Comparison of ENCODE assay signal across 10 cellular contexts in genomic region chr3:184316792-184317191, GRCh38. TPM values are rescaled to one million over a fixed set of nuclear protein-coding genes. Genes with fewer than 3 reads are reported as not detected.
DNase-seq lines count a peak whose midpoint lies in the region; ATAC-seq, FAIRE-seq and TF ChIP-seq lines count a peak whose summit lies in the region.
"Had no signal": no experiment of that assay in that cellular context is flagged by ENCODE, and none has a peak within 500 bp of the region (broad histone marks: within the 10 kb centered on the region; RNA-seq: fewer than 3 reads in every experiment).

No MANE protein-coding gene starts in this region.

- H3K27ac Mint-ChIP-seq in Calu3 (ENCODE audit: unreplicated experiment) = peak overlapping the region; percentile 61

- H3K4me1 ChIP-seq in Panc1 (ENCODE audit: control insufficient read depth, insufficient read depth, low read length) (peaks cover 44% of the 10 kb centered on the region), H1 (replicated peaks in 1 of 4; ENCODE audit: control insufficient read depth in 3 of 4, insufficient read depth in 4 of 4, low read length in 3 of 4) (peaks cover 3 to 9% (median 6%) of the 10 kb centered on the region in 4 experiments), pancreas (peaks cover 27 to 38% (median 30%) of the 10 kb centered on the region in 3 donors)

- H2BK12ac ChIP-seq in H1 (ENCODE audit: low read depth, low read length) = no peak overlapping the region

- H3K9me3 ChIP-seq in Panc1 (ENCODE audit: control insufficient read depth, insufficient read depth, low read depth, low read length) = no peaks in the 10 kb centered on the region
- H3K9me3 ChIP-seq in H1 (ENCODE audit: insufficient read depth in 2 of 2, low read depth in 1 of 2, low read length in 1 of 2) = no peaks in the 10 kb centered on the region
- no peaks in the 10 kb centered on the region for H3K9me3 ChIP-seq in pancreas

- peaks cover 37 to 62% of the 10 kb centered on the region in 2 experiments for H3K79me2 ChIP-seq in H1 (ENCODE audit: control insufficient read depth in 1 of 2, insufficient read depth in 2 of 2, low read length in 2 of 2)

- H3K23ac ChIP-seq in H1 (ENCODE audit: insufficient read length) = no peak overlapping the region

- H3K4me1 Mint-ChIP-seq in Calu3 (ENCODE audit: low read depth, unreplicated experiment) = peaks cover 42% of the 10 kb centered on the region

- intact Hi-C loops in Calu3 (cut with micrococcal nuclease; ENCODE audit: unreplicated experiment) = no loop called here
- intact Hi-C loops in Panc1 (cut with micrococcal nuclease; ENCODE audit: unreplicated experiment) = no loop called here
- intact Hi-C loops in pancreas (cut with DNase I) = no loop called here

- H3K36me3 ChIP-seq in Panc1 (ENCODE audit: control insufficient read depth, insufficient read depth, low read length) = peaks cover 26% of the 10 kb centered on the region
- H3K36me3 ChIP-seq in H1 (ENCODE audit: control insufficient read depth in 2 of 4, insufficient read depth in 4 of 4, low read length in 3 of 4) = peaks cover 22 to 51% (median 35%) of the 10 kb centered on the region in 4 experiments
- peaks cover 3 to 14% (median 12%) of the 10 kb centered on the region in 3 donors for H3K36me3 ChIP-seq in pancreas

- H3K27ac ChIP-seq in Panc1 (ENCODE audit: low read length) (peak overlapping the region; percentile 94), H1 (ENCODE audit: low read depth, low read length) (no peak overlapping the region), pancreas (no peak overlapping the region)

- peaks cover 32 to 39% of the 10 kb centered on the region in 2 experiments for H4K20me1 ChIP-seq in H1 (replicated peaks in 1 of 2; ENCODE audit: control insufficient read depth in 1 of 2, insufficient read depth in 2 of 2, low read length in 2 of 2)

- H3K27me3 Mint-ChIP-seq in Calu3 (ENCODE audit: unreplicated experiment) = no peaks in the 10 kb centered on the region

- POLR2A ChIA-PET in Panc1 (lab: Charles Lee) (no interaction called here), H1 (lab: Charles Lee; ENCODE audit: partially characterized antibody) (interaction anchor here (0.6 to 12.3 kb wide), 11 partner anchors 11 to 489 kb away, joined by 3 to 148 read pairs (median 7); partner anchors contain the start of genes CLCN2, FAM131A, PARL and POLR2H)

- H3K9me3 Mint-ChIP-seq in Calu3 (ENCODE audit: low read depth, unreplicated experiment) = no peaks in the 10 kb centered on the region

- no peak overlapping the region for H2AK5ac ChIP-seq in H1 (ENCODE audit: low read depth, low read length)

- H2BK5ac ChIP-seq in H1 (ENCODE audit: low read depth, low read length) = no peak overlapping the region

- no peak overlapping the region for H2BK15ac ChIP-seq in H1 (ENCODE audit: low read length)

- H3K4me3 ChIP-seq in Panc1 (ENCODE audit: low read depth in 2 of 2, low read length in 2 of 2) = peak overlapping the region; percentile 91 to 96
- H3K4me3 ChIP-seq in H1 (ENCODE audit: extremely low read depth in 1 of 4, insufficient read depth in 2 of 4, low read depth in 3 of 4, low read length in 4 of 4) = peak overlapping the region in 2 of 4 experiments; percentile 83 to 96; a peak in 2 of 8 replicates
- peak overlapping the region in 3 of 4 donors; percentile 85 to 94 (median 90) for H3K4me3 ChIP-seq in pancreas

- in situ Hi-C loops in Panc1 (cut with HindIII; ENCODE audit: low pct_unique_long_range_greater_than_20kb, low sequenced_read_pairs) = no loop called here

- BruUV-seq in Calu3 (replicated peaks; lab: Mats Ljungman, UMichigan) (TSS peak; percentile 37), Panc1 (replicated peaks; lab: Mats Ljungman, UMichigan) (no TSS peak)

- no peak for TF ChIP-seq EP300 in H1 (IDR thresholded peaks at IDR 0.05; ENCODE audit: borderline replicate concordance in 1 of 2, low read depth in 2 of 2, low read length in 2 of 2)

- no peak overlapping the region for H3K56ac ChIP-seq in H1 (replicated peaks; ENCODE audit: insufficient read length, low read depth, low read length)

- DNase-seq in Calu3 (no peak), Panc1 (ENCODE audit: low read depth, low spot score) (no peak), H1 (ENCODE audit: low read depth in 1 of 2, low spot score in 2 of 2) (no peak), pancreas (no peak), DMS114 treated with DMSO at 0.1 percent for 48 hours (lab: John Stamatoyannopoulos, UW; ENCODE audit: unreplicated experiment) (no peak)
- DNase-seq: NCI-H1436 treated with DMSO at 0.1 percent for 48 hours had no signal

- no peak overlapping the region for H4K8ac ChIP-seq in H1 (ENCODE audit: extremely low read depth, insufficient read depth, low read length)

- no peak overlapping the region for H3K18ac ChIP-seq in H1 (ENCODE audit: extremely low read depth, low read length)

- H4K91ac ChIP-seq in H1 (replicated peaks; ENCODE audit: insufficient read length, low read length) = no peak overlapping the region

- H3K4me3 Mint-ChIP-seq in Calu3 (ENCODE audit: low read depth, unreplicated experiment) = peak overlapping the region; percentile 68

- H2AFZ ChIP-seq in H1 (ENCODE audit: low read length) = no peak overlapping the region

- H2BK20ac ChIP-seq in H1 (ENCODE audit: low read length) = no peak overlapping the region

- peaks cover 79% of the 10 kb centered on the region for H3K36me3 Mint-ChIP-seq in Calu3 (ENCODE audit: insufficient read depth, unreplicated experiment)

- no peak for ATAC-seq in Panc1
- no peak for ATAC-seq in pancreas
- ATAC-seq in HG02852 (IDR thresholded peaks at IDR 0.05; ENCODE audit: unreplicated experiment) = no peak
- no peak for ATAC-seq in GM18909 (IDR thresholded peaks at IDR 0.05; ENCODE audit: poor library complexity, unreplicated experiment)
- ATAC-seq in HG03135 (IDR thresholded peaks at IDR 0.05; ENCODE audit: unreplicated experiment) = no peak

- CTCF ChIA-PET in Calu3 (lab: Charles Lee) (no interaction called here), Panc1 (lab: Charles Lee) (no interaction called here), H1 (lab: Charles Lee; ENCODE audit: partially characterized antibody) (interaction anchor here (1.0 to 1.9 kb wide), 5 partner anchors 10 to 29 kb away, joined by 3 to 5 read pairs (median 4); no protein-coding TSS in a partner anchor)

- no peak; a peak in 1 of 3 replicates for TF ChIP-seq POLR2A in H1 (IDR thresholded peaks at IDR 0.05; ENCODE audit: control extremely low read depth in 1 of 2, low read depth in 2 of 2, low read length in 2 of 2)

- no peak overlapping the region for H2BK120ac ChIP-seq in H1 (replicated peaks; ENCODE audit: low read depth, low read length)

- TF ChIP-seq CTCF in Calu3 (IDR thresholded peaks at IDR 0.05; ENCODE audit: unreplicated experiment) (no peak), Panc1 (IDR thresholded peaks at IDR 0.05) (no peak), H1 (IDR thresholded peaks at IDR 0.05; ENCODE audit: control extremely low read depth in 1 of 3, insufficient read depth in 1 of 3, low read depth in 1 of 3, low read length in 3 of 3) (no peak), pancreas (IDR thresholded peaks at IDR 0.05) (no peak)

- peaks cover 11% of the 10 kb centered on the region for H3K79me1 ChIP-seq in H1 (ENCODE audit: low read depth, low read length)

- H4K5ac ChIP-seq in H1 (ENCODE audit: insufficient read length, low read depth, low read length) = no peak overlapping the region

- no peaks in the 10 kb centered on the region for H3K27me3 ChIP-seq in Panc1 (ENCODE audit: control insufficient read depth, insufficient read depth, low read length)
- H3K27me3 ChIP-seq in H1 (replicated peaks in 1 of 4; ENCODE audit: control insufficient read depth in 3 of 4, extremely low read depth in 1 of 4, insufficient read depth in 3 of 4, low read length in 3 of 4) = no peaks in the 10 kb centered on the region
- no peaks in the 10 kb centered on the region for H3K27me3 ChIP-seq in pancreas

- H3K14ac ChIP-seq in H1 (ENCODE audit: insufficient read length) = no peak overlapping the region

- no peaks in the 10 kb centered on the region; the same call in 1 of the 2 replicates for H3K23me2 ChIP-seq in H1 (ENCODE audit: low read depth, low read length)

- peak overlapping the region in 3 of 4 experiments; percentile 27 to 44 (median 34); a peak in 3 of 7 replicates for H3K9ac ChIP-seq in H1 (replicated peaks in 1 of 4; ENCODE audit: extremely low read depth in 1 of 4, low read depth in 3 of 4, low read length in 3 of 4)

- no peak for TF ChIP-seq RAD21 in H1 (IDR thresholded peaks at IDR 0.05 in 1 of 2, conservative IDR thresholded peaks at IDR 0.05 in 1 of 2; ENCODE audit: low read depth in 2 of 2, low read length in 2 of 2)

- peak overlapping the region; percentile 85 to 97; a peak in 3 of 4 replicates for H3K4me2 ChIP-seq in H1 (ENCODE audit: insufficient read depth in 1 of 2, low read depth in 2 of 2, low read length in 2 of 2)

- WGBS in H1 (ENCODE audit: extremely low coverage in 1 of 2, insufficient coverage in 1 of 2, insufficient read length in 1 of 2, insufficient replicate concordance in 2 of 2, low coverage in 1 of 2, low lambda C conversion rate in 2 of 2, missing lambda C conversion rate in 1 of 2), 2 experiments = 90% methylated on average over 7 of the region's 7 CpGs; no CpG with 5 or more reads in 1 of the 2 experiments
- WGBS in pancreas, 2 donors = 47 to 57% methylated on average over 7 of the region's 7 CpGs

- no peak for FAIRE-seq in H1 (lab: Jason Lieb, UNC)
- no peak for FAIRE-seq in pancreas (lab: Jason Lieb, UNC)

- H3K4ac ChIP-seq in H1 (replicated peaks; ENCODE audit: insufficient read length, low read depth, low read length) = no peak overlapping the region

RNA-seq across cellular contexts. Expression of gene EIF4G1, which starts 2.4 kb away (rescaled TPM):
- total RNA-seq in Calu3 (2022) (662 and 673 TPM in 2 replicates), Panc1 (2021; ENCODE audit: unreplicated experiment) (798 TPM), pancreas (100 to 1,000 TPM; 118 to 207 (median 178) TPM)
- polyA plus RNA-seq in Panc1 (2012; ENCODE audit: insufficient read length) = 816 TPM
- total RNA-seq in H1 (2021; fragmentation: NEBNext Ultra II Directional; extraction: Animal tissue kit (Norgen Biotek cat#: 25700)) = 473 and 480 TPM in 2 replicates
- polyA plus RNA-seq in H1 (2011; rRNA removed) (318 and 421 TPM in 2 replicates), pancreas (100 to 1,000 TPM; 159 to 163 TPM)
- polyA plus RNA-seq in H1 (2011; cell fraction: cytosol; rRNA removed) = 188 TPM
- 535 TPM for polyA plus RNA-seq in H1 (2011; cell fraction: nucleus; rRNA removed)
- 236 to 375 TPM (median 350 TPM) in 4 replicates for polyA plus RNA-seq in H1 (2012, experiment 1 of 2)
- polyA plus RNA-seq in H1 (2012, experiment 2 of 2) = 251 TPM
- 278 TPM for polyA plus RNA-seq in H1 (2013, experiment 1 of 2)
- polyA plus RNA-seq in H1 (2013, experiment 2 of 2) = 258 TPM
- 334 and 358 TPM in 2 replicates for polyA minus RNA-seq in H1 (2011; rRNA and poly(A)+ RNA removed)
- polyA minus RNA-seq in H1 (2011; cell fraction: cytosol; rRNA and poly(A)+ RNA removed) = 203 TPM
- 138 TPM for polyA minus RNA-seq in H1 (2011; cell fraction: nucleus; rRNA and poly(A)+ RNA removed)

RNA-seq across cellular contexts. Expression of gene PSMD2, which starts 17.8 kb away (rescaled TPM):
- 513 and 530 TPM in 2 replicates for total RNA-seq in Calu3 (2022)
- 536 TPM for total RNA-seq in Panc1 (2021; ENCODE audit: unreplicated experiment)
- polyA plus RNA-seq in Panc1 (2012; ENCODE audit: insufficient read length) = 669 TPM
- 358 and 363 TPM in 2 replicates for total RNA-seq in H1 (2021; fragmentation: NEBNext Ultra II Directional; extraction: Animal tissue kit (Norgen Biotek cat#: 25700))
- 272 and 350 TPM in 2 replicates for polyA plus RNA-seq in H1 (2011; rRNA removed)
- 302 TPM for polyA plus RNA-seq in H1 (2011; cell fraction: cytosol; rRNA removed)
- polyA plus RNA-seq in H1 (2011; cell fraction: nucleus; rRNA removed) = 249 TPM
- polyA plus RNA-seq in H1 (2012, experiment 1 of 2) = 334 to 378 TPM (median 363 TPM) in 4 replicates
- polyA plus RNA-seq in H1 (2012, experiment 2 of 2) = 145 TPM
- polyA plus RNA-seq in H1 (2013, experiment 1 of 2) = 137 TPM
- polyA plus RNA-seq in H1 (2013, experiment 2 of 2) = 133 TPM
- polyA minus RNA-seq in H1 (2011; rRNA and poly(A)+ RNA removed) = 590 and 595 TPM in 2 replicates
- 301 TPM for polyA minus RNA-seq in H1 (2011; cell fraction: cytosol; rRNA and poly(A)+ RNA removed)
- 160 TPM for polyA minus RNA-seq in H1 (2011; cell fraction: nucleus; rRNA and poly(A)+ RNA removed)
- 10 to 100 TPM; 38.4 to 89.6 (median 54.1) TPM for total RNA-seq in pancreas
- polyA plus RNA-seq in pancreas = 10 to 100 TPM; 39.1 to 78.7 TPM

RNA-seq across cellular contexts. Expression of gene FAM131A, which starts 20.6 kb away (rescaled TPM):
- total RNA-seq in Calu3 (2022) = 24.4 and 29.2 TPM in 2 replicates
- 30.1 TPM for total RNA-seq in Panc1 (2021; ENCODE audit: unreplicated experiment)
- 31.9 TPM for polyA plus RNA-seq in Panc1 (2012; ENCODE audit: insufficient read length)
- total RNA-seq in H1 (2021; fragmentation: NEBNext Ultra II Directional; extraction: Animal tissue kit (Norgen Biotek cat#: 25700)) = 15.4 and 16.0 TPM in 2 replicates
- polyA plus RNA-seq in H1 (2011; rRNA removed) = 21.9 and 35.3 TPM in 2 replicates
- polyA plus RNA-seq in H1 (2011; cell fraction: cytosol; rRNA removed) = 27.7 TPM
- polyA plus RNA-seq in H1 (2011; cell fraction: nucleus; rRNA removed) = 29.2 TPM
- 10.0 to 18.5 TPM (median 15.4 TPM) in 4 replicates for polyA plus RNA-seq in H1 (2012, experiment 1 of 2)
- 12.7 TPM for polyA plus RNA-seq in H1 (2012, experiment 2 of 2)
- polyA plus RNA-seq in H1 (2013, experiment 1 of 2) = 9.2 TPM
- polyA plus RNA-seq in H1 (2013, experiment 2 of 2) = 8.7 TPM
- polyA minus RNA-seq in H1 (2011; rRNA and poly(A)+ RNA removed) = 8.8 and 13.9 TPM in 2 replicates
- 7.0 TPM for polyA minus RNA-seq in H1 (2011; cell fraction: cytosol; rRNA and poly(A)+ RNA removed)
- polyA minus RNA-seq in H1 (2011; cell fraction: nucleus; rRNA and poly(A)+ RNA removed) = 12.1 TPM
- total RNA-seq in pancreas = 1 to 10 TPM; 4.0 to 7.9 (median 6.4) TPM
- 10 to 100 TPM; 12.7 to 22.5 TPM for polyA plus RNA-seq in pancreas

RNA-seq across cellular contexts. Expression of gene ECE2, which starts 41.0 kb away (rescaled TPM):
- total RNA-seq in Calu3 (2022) (not detected in 2 replicates), Panc1 (2021; ENCODE audit: unreplicated experiment) (not detected), pancreas (10 to 100 TPM in 1 of 6 donors, 1 to 10 TPM in 5; 6.3 to 12.1 (median 8.8) TPM)
- not detected for polyA plus RNA-seq in Panc1 (2012; ENCODE audit: insufficient read length)
- 0.48 and 0.86 TPM in 2 replicates for total RNA-seq in H1 (2021; fragmentation: NEBNext Ultra II Directional; extraction: Animal tissue kit (Norgen Biotek cat#: 25700))
- polyA plus RNA-seq in H1 (2011; rRNA removed) (0.44 and 0.86 TPM in 2 replicates), pancreas (10 to 100 TPM in 1 of 2 donors, 1 to 10 TPM in 1; 7.7 to 25.4 TPM)
- polyA plus RNA-seq in H1 (2011; cell fraction: cytosol; rRNA removed) = 0.59 TPM
- 4.1 TPM for polyA plus RNA-seq in H1 (2011; cell fraction: nucleus; rRNA removed)
- 0.52 to 1.1 TPM (median 0.85 TPM) in 4 replicates for polyA plus RNA-seq in H1 (2012, experiment 1 of 2)
- 0.91 TPM for polyA plus RNA-seq in H1 (2012, experiment 2 of 2)
- polyA plus RNA-seq in H1 (2013, experiment 1 of 2) = 0.34 TPM
- polyA plus RNA-seq in H1 (2013, experiment 2 of 2) = 0.35 TPM
- 0.46 and 0.91 TPM in 2 replicates for polyA minus RNA-seq in H1 (2011; rRNA and poly(A)+ RNA removed)
- polyA minus RNA-seq in H1 (2011; cell fraction: cytosol; rRNA and poly(A)+ RNA removed) = not detected
- 1.7 TPM for polyA minus RNA-seq in H1 (2011; cell fraction: nucleus; rRNA and poly(A)+ RNA removed)
- total RNA-seq: renal cortical epithelial cell had no signal

RNA-seq across cellular contexts. Expression of gene CLCN2, which starts 44.6 kb away (rescaled TPM):
- 22.9 and 25.3 TPM in 2 replicates for total RNA-seq in Calu3 (2022)
- 22.5 TPM for total RNA-seq in Panc1 (2021; ENCODE audit: unreplicated experiment)
- polyA plus RNA-seq in Panc1 (2012; ENCODE audit: insufficient read length) = 21.4 TPM
- total RNA-seq in H1 (2021; fragmentation: NEBNext Ultra II Directional; extraction: Animal tissue kit (Norgen Biotek cat#: 25700)) = 11.8 and 13.7 TPM in 2 replicates
- polyA plus RNA-seq in H1 (2011; rRNA removed) = 16.1 and 20.7 TPM in 2 replicates
- polyA plus RNA-seq in H1 (2011; cell fraction: cytosol; rRNA removed) = 11.9 TPM
- polyA plus RNA-seq in H1 (2011; cell fraction: nucleus; rRNA removed) = 101 TPM
- 10.2 to 14.4 TPM (median 13.8 TPM) in 4 replicates for polyA plus RNA-seq in H1 (2012, experiment 1 of 2)
- polyA plus RNA-seq in H1 (2012, experiment 2 of 2) = 9.8 TPM
- 12.1 TPM for polyA plus RNA-seq in H1 (2013, experiment 1 of 2)
- polyA plus RNA-seq in H1 (2013, experiment 2 of 2) = 9.9 TPM
- polyA minus RNA-seq in H1 (2011; rRNA and poly(A)+ RNA removed) = 21.6 and 30.2 TPM in 2 replicates
- 10.0 TPM for polyA minus RNA-seq in H1 (2011; cell fraction: cytosol; rRNA and poly(A)+ RNA removed)
- 57.3 TPM for polyA minus RNA-seq in H1 (2011; cell fraction: nucleus; rRNA and poly(A)+ RNA removed)
- 1 to 10 TPM; 4.9 to 9.2 (median 6.2) TPM for total RNA-seq in pancreas
- 10 to 100 TPM; 22.2 to 25.5 TPM for polyA plus RNA-seq in pancreas
